In genomic region chr7:45938626-45939302, GRCh38 we compare ENCODE assay signal across 2 cellular contexts.
A peak's percentile ranks its signal among the peaks of the same experiment; 100 is the strongest.
TF ChIP-seq lines count a peak whose summit lies in the region.

No MANE protein-coding gene starts in this region.

TF ChIP-seq in GM12878, 131 proteins besides CTCF, POLR2A, EP300 and RAD21:
- peak; percentile 24; the same call in 1 of the 2 replicates for TF ChIP-seq IKZF1 (conservative IDR thresholded peaks at IDR 0.05)
- TF ChIP-seq ZBED1 (IDR thresholded peaks at IDR 0.05; ENCODE audit: borderline replicate concordance), result no peak

TF ChIP-seq in liver, 16 proteins besides CTCF, POLR2A, EP300 and RAD21:
- no peak for TF ChIP-seq YY1 (IDR thresholded peaks at IDR 0.05)
- no peak for TF ChIP-seq ZBTB33 (IDR thresholded peaks at IDR 0.05)
- no peak for TF ChIP-seq REST (IDR thresholded peaks at IDR 0.05)
- TF ChIP-seq MAX (IDR thresholded peaks at IDR 0.05), result no peak
- TF ChIP-seq JUND (IDR thresholded peaks at IDR 0.05), result no peak
